ENCODE assay signal across 8 cellular contexts in genomic region chr4:183503497-183504063, GRCh38. TPM values are rescaled to one million over a fixed set of nuclear protein-coding genes. Genes with fewer than 3 reads are reported as not detected.
DNase-seq lines count a peak whose midpoint lies in the region; ATAC-seq, FAIRE-seq and TF ChIP-seq lines count a peak whose summit lies in the region.

No MANE protein-coding gene starts in this region.

- peak overlapping the region; percentile 83; the same call in 1 of the 2 replicates for H3K18ac ChIP-seq in H1 (ENCODE audit: extremely low read depth, low read length)
- H3K18ac ChIP-seq in neuronal stem cell (ENCODE audit: low read length), result peak overlapping the region; percentile 98

- H4K5ac ChIP-seq in H1 (ENCODE audit: insufficient read length, low read depth, low read length), result peak overlapping the region; percentile 96

- H2BK120ac ChIP-seq in H1 (replicated peaks; ENCODE audit: low read depth, low read length) (no peak overlapping the region), neuronal stem cell (ENCODE audit: low read depth, low read length) (no peak overlapping the region)

- H3K4ac ChIP-seq in H1 (replicated peaks; ENCODE audit: insufficient read length, low read depth, low read length), result peak overlapping the region; percentile 69
- no peak overlapping the region for H3K4ac ChIP-seq in neuronal stem cell (ENCODE audit: low read length)

- H3K23ac ChIP-seq in H1 (ENCODE audit: insufficient read length), result no peak overlapping the region
- H3K23ac ChIP-seq in neuronal stem cell (ENCODE audit: low read depth, low read length, poor library complexity), result peak overlapping the region; percentile 48

- peak overlapping the region; percentile 42 to 100 (median 97) for H3K4me3 ChIP-seq in heart right ventricle
- H3K4me3 ChIP-seq in H1 (ENCODE audit: extremely low read depth in 1 of 4, insufficient read depth in 2 of 4, low read depth in 3 of 4, low read length in 4 of 4), result peak overlapping the region; percentile 73 to 100 (median 90)
- H3K4me3 ChIP-seq in neuronal stem cell (ENCODE audit: low read length in 2 of 2), result peak overlapping the region; percentile 61 to 91

- peaks cover 3 to 36% of the 10 kb centered on the region in 2 experiments; a peak in 3 of 4 replicates for H3K79me2 ChIP-seq in H1 (ENCODE audit: control insufficient read depth in 1 of 2, insufficient read depth in 2 of 2, low read length in 2 of 2)

- TF ChIP-seq CTCF in heart right ventricle (IDR thresholded peaks at IDR 0.05) (no peak), H1 (IDR thresholded peaks at IDR 0.05; ENCODE audit: control extremely low read depth in 1 of 3, insufficient read depth in 1 of 3, low read depth in 1 of 3, low read length in 3 of 3) (no peak)

- H4K91ac ChIP-seq in H1 (replicated peaks; ENCODE audit: insufficient read length, low read length) (no peak overlapping the region), neuronal stem cell (ENCODE audit: low read depth, low read length, poor library complexity) (no peak overlapping the region)

- H3K14ac ChIP-seq in H1 (ENCODE audit: insufficient read length), result no peak overlapping the region
- no peak overlapping the region for H3K14ac ChIP-seq in neuronal stem cell (ENCODE audit: low read length)

- POLR2A ChIA-PET in H1 (lab: Charles Lee; ENCODE audit: partially characterized antibody), result interaction anchor here (0.5 to 3.7 kb wide), 11 partner anchors 8 to 582 kb away, joined by 3 to 22 read pairs (median 3); partner anchors contain the start of genes CDKN2AIP and WWC2

- H3K4me1 ChIP-seq in heart right ventricle (peaks cover 0 to 46% (median 23%) of the 10 kb centered on the region in 9 donors), H1 (replicated peaks in 1 of 4; ENCODE audit: control insufficient read depth in 3 of 4, insufficient read depth in 4 of 4, low read length in 3 of 4) (peaks cover 0 to 5% (median 1%) of the 10 kb centered on the region in 4 experiments; a peak in 2 of 7 replicates), neuronal stem cell (ENCODE audit: control insufficient read depth in 2 of 2, insufficient read depth in 1 of 2, low read depth in 1 of 2, low read length in 2 of 2) (peaks cover 4 to 9% of the 10 kb centered on the region in 2 donors)

- H3K9ac ChIP-seq in H1 (replicated peaks in 1 of 4; ENCODE audit: extremely low read depth in 1 of 4, low read depth in 3 of 4, low read length in 3 of 4) (peak overlapping the region; percentile 37 to 93 (median 88); a peak in 6 of 7 replicates), neuronal stem cell (ENCODE audit: low read depth, low read length, poor library complexity) (peak overlapping the region; percentile 97)

- FAIRE-seq in H1 (lab: Jason Lieb, UNC), result no peak

- CTCF ChIA-PET in H1 (lab: Charles Lee; ENCODE audit: partially characterized antibody), result interaction anchor here (3.5 kb wide), 1 partner anchor 96 kb away, joined by 10 read pairs; no protein-coding TSS in a partner anchor

- ATAC-seq in heart right ventricle, result no peak
- no peak for ATAC-seq in left ventricle myocardium superior
- ATAC-seq in HG02623 (IDR thresholded peaks at IDR 0.05; ENCODE audit: unreplicated experiment), result peak; percentile 1
- no peak for ATAC-seq in esophagus mucosa

- H2BK5ac ChIP-seq in H1 (ENCODE audit: low read depth, low read length) (peak overlapping the region; percentile 88), neuronal stem cell (ENCODE audit: low read length) (peak overlapping the region; percentile 98)

- H3K23me2 ChIP-seq in H1 (ENCODE audit: low read depth, low read length), result peaks cover 10% of the 10 kb centered on the region

- no peak for DNase-seq in heart right ventricle
- DNase-seq in left ventricle myocardium superior, result no peak
- peak; percentile 57 for DNase-seq in NOMO-1 treated with dmso at 0.1 percent for 144 hours (lab: John Stamatoyannopoulos, UW; ENCODE audit: unreplicated experiment)
- DNase-seq in H1 (ENCODE audit: low read depth in 1 of 2, low spot score in 2 of 2), result no peak
- DNase-seq in neuronal stem cell (ENCODE audit: low spot score), result no peak
- DNase-seq in NCI-H2227 (lab: John Stamatoyannopoulos, UW; ENCODE audit: unreplicated experiment), result no peak

- peak overlapping the region; percentile 78 to 99 (median 97) for H3K27ac ChIP-seq in heart right ventricle
- H3K27ac ChIP-seq in H1 (ENCODE audit: low read depth, low read length), result peak overlapping the region; percentile 95
- H3K27ac ChIP-seq in neuronal stem cell (replicated peaks; ENCODE audit: low read length), result peak overlapping the region; percentile 99

- TF ChIP-seq POLR2A in H1 (IDR thresholded peaks at IDR 0.05; ENCODE audit: control extremely low read depth in 1 of 2, low read depth in 2 of 2, low read length in 2 of 2), result no peak

- no peak for TF ChIP-seq RAD21 in H1 (IDR thresholded peaks at IDR 0.05 in 1 of 2, conservative IDR thresholded peaks at IDR 0.05 in 1 of 2; ENCODE audit: low read depth in 2 of 2, low read length in 2 of 2)

- intact Hi-C loops in heart right ventricle (cut with DNase I) (loop anchor here in 7 of 10 donors (2.0 to 10.0 kb wide), 7 partner anchors 59 to 155 kb away; partner anchors contain the start of genes CDKN2AIP (in 4 of the 7), RWDD4 (in 4 of the 7) and TRAPPC11 (in 4 of the 7)), left ventricle myocardium superior (cut with micrococcal nuclease) (no loop called here)

- peaks cover 3 to 5% of the 10 kb centered on the region in 2 experiments for H4K20me1 ChIP-seq in H1 (replicated peaks in 1 of 2; ENCODE audit: control insufficient read depth in 1 of 2, insufficient read depth in 2 of 2, low read length in 2 of 2)

- H3K4me2 ChIP-seq in H1 (ENCODE audit: insufficient read depth in 1 of 2, low read depth in 2 of 2, low read length in 2 of 2), result peak overlapping the region; percentile 87 to 96
- peak overlapping the region; percentile 67 for H3K4me2 ChIP-seq in neuronal stem cell (ENCODE audit: insufficient read depth, low read length, poor library complexity, severe bottlenecking)

- no peak overlapping the region for H2BK20ac ChIP-seq in H1 (ENCODE audit: low read length)

- 1% methylated on average over 15 of the region's 15 CpGs for WGBS in heart right ventricle, 2 donors
- 1% methylated on average over 15 of the region's 15 CpGs; no CpG with 5 or more reads in 1 of the 2 experiments for WGBS in H1 (ENCODE audit: extremely low coverage in 1 of 2, insufficient coverage in 1 of 2, insufficient read length in 1 of 2, insufficient replicate concordance in 2 of 2, low coverage in 1 of 2, low lambda C conversion rate in 2 of 2, missing lambda C conversion rate in 1 of 2), 2 experiments
- WGBS in neuronal stem cell (ENCODE audit: extremely low coverage in 2 of 2, insufficient read length in 2 of 2, insufficient replicate concordance in 1 of 2), 2 donors, result no CpG with 5 or more reads among the region's 15 CpGs

- H3K9me3 ChIP-seq in heart right ventricle (no peaks in the 10 kb centered on the region), H1 (ENCODE audit: insufficient read depth in 2 of 2, low read depth in 1 of 2, low read length in 1 of 2) (no peaks in the 10 kb centered on the region), neuronal stem cell (replicated peaks in 1 of 2; ENCODE audit: control insufficient read depth in 2 of 2, insufficient read depth in 1 of 2, low read depth in 1 of 2, low read length in 2 of 2) (no peaks in the 10 kb centered on the region)

- no peak for TF ChIP-seq EP300 in H1 (IDR thresholded peaks at IDR 0.05; ENCODE audit: borderline replicate concordance in 1 of 2, low read depth in 2 of 2, low read length in 2 of 2)

- H2AK5ac ChIP-seq in H1 (ENCODE audit: low read depth, low read length) (no peak overlapping the region), neuronal stem cell (ENCODE audit: low read depth, low read length) (no peak overlapping the region)

- peak overlapping the region; percentile 60; the same call in 1 of the 2 replicates for H2AFZ ChIP-seq in H1 (ENCODE audit: low read length)
- peak overlapping the region; percentile 90 for H2AFZ ChIP-seq in neuronal stem cell (ENCODE audit: low read length)

- H3K79me1 ChIP-seq in H1 (ENCODE audit: low read depth, low read length) (no peaks in the 10 kb centered on the region), neuronal stem cell (ENCODE audit: low read depth, low read length) (peaks cover 6% of the 10 kb centered on the region)

- peak overlapping the region; percentile 59 for H3K56ac ChIP-seq in H1 (replicated peaks; ENCODE audit: insufficient read length, low read depth, low read length)

- H3K36me3 ChIP-seq in heart right ventricle (no peaks in the 10 kb centered on the region), H1 (ENCODE audit: control insufficient read depth in 2 of 4, insufficient read depth in 4 of 4, low read length in 3 of 4) (no peaks in the 10 kb centered on the region), neuronal stem cell (replicated peaks in 1 of 2; ENCODE audit: control insufficient read depth in 2 of 2, insufficient read depth in 2 of 2, low read length in 2 of 2) (no peaks in the 10 kb centered on the region)

- no peaks in the 10 kb centered on the region for H3K27me3 ChIP-seq in heart right ventricle
- H3K27me3 ChIP-seq in H1 (replicated peaks in 1 of 4; ENCODE audit: control insufficient read depth in 3 of 4, extremely low read depth in 1 of 4, insufficient read depth in 3 of 4, low read length in 3 of 4), result no peaks in the 10 kb centered on the region
- H3K27me3 ChIP-seq in neuronal stem cell (ENCODE audit: control insufficient read depth in 3 of 3, insufficient read depth in 3 of 3, low read depth in 1 of 3, low read length in 3 of 3), result no peaks in the 10 kb centered on the region

- H4K8ac ChIP-seq in H1 (ENCODE audit: extremely low read depth, insufficient read depth, low read length), result no peak overlapping the region
- H4K8ac ChIP-seq in neuronal stem cell (ENCODE audit: low read depth, low read length), result no peak overlapping the region

- H2BK12ac ChIP-seq in H1 (ENCODE audit: low read depth, low read length), result no peak overlapping the region
- no peak overlapping the region for H2BK12ac ChIP-seq in neuronal stem cell (ENCODE audit: low read length)

- no peak overlapping the region for H2BK15ac ChIP-seq in H1 (ENCODE audit: low read length)
- H2BK15ac ChIP-seq in neuronal stem cell (ENCODE audit: low read length), result peak overlapping the region; percentile 9

RNA-seq across cellular contexts. Expression of gene ING2, which starts 1.3 kb away (rescaled TPM):
- 1 to 10 TPM; 4.0 to 8.2 (median 5.2) TPM for total RNA-seq in heart right ventricle
- 1 to 10 TPM; 1.7 to 8.6 TPM for polyA plus RNA-seq in heart right ventricle
- total RNA-seq in left ventricle myocardium superior, result 6.3 TPM
- total RNA-seq in H1 (2021; fragmentation: NEBNext Ultra II Directional; extraction: Animal tissue kit (Norgen Biotek cat#: 25700)), result 14.8 and 16.1 TPM in 2 replicates
- 5.1 and 5.7 TPM in 2 replicates for polyA plus RNA-seq in H1 (2011; rRNA removed)
- 15.3 TPM for polyA plus RNA-seq in H1 (2011; cell fraction: cytosol; rRNA removed)
- polyA plus RNA-seq in H1 (2011; cell fraction: nucleus; rRNA removed), result 4.0 TPM
- 15.0 to 20.4 TPM (median 17.0 TPM) in 4 replicates for polyA plus RNA-seq in H1 (2012, experiment 1 of 2)
- 4.2 TPM for polyA plus RNA-seq in H1 (2012, experiment 2 of 2)
- 19.0 TPM for polyA plus RNA-seq in H1 (2013, experiment 1 of 2)
- polyA plus RNA-seq in H1 (2013, experiment 2 of 2), result 20.5 TPM
- 1.9 and 2.3 TPM in 2 replicates for polyA minus RNA-seq in H1 (2011; rRNA and poly(A)+ RNA removed)
- 6.2 TPM for polyA minus RNA-seq in H1 (2011; cell fraction: cytosol; rRNA and poly(A)+ RNA removed)
- 5.1 TPM for polyA minus RNA-seq in H1 (2011; cell fraction: nucleus; rRNA and poly(A)+ RNA removed)
- 27.8 TPM for polyA plus RNA-seq in neuronal stem cell (2013, experiment 1 of 2)
- 28.9 TPM for polyA plus RNA-seq in neuronal stem cell (2013, experiment 2 of 2)
- total RNA-seq in esophagus mucosa, result 13.3 TPM

RNA-seq across cellular contexts. Expression of gene CDKN2AIP, which starts 59.1 kb away (rescaled TPM):
- total RNA-seq in heart right ventricle (10 to 100 TPM in 5 of 10 donors, 1 to 10 TPM in 5; 8.0 to 12.7 (median 10.0) TPM), left ventricle myocardium superior (9.2 TPM), esophagus mucosa (17.8 TPM)
- polyA plus RNA-seq in heart right ventricle (1 to 10 TPM; 5.6 to 7.0 TPM), H1 (2011; rRNA removed) (5.5 and 6.0 TPM in 2 replicates)
- total RNA-seq in H1 (2021; fragmentation: NEBNext Ultra II Directional; extraction: Animal tissue kit (Norgen Biotek cat#: 25700)), result 14.0 and 14.8 TPM in 2 replicates
- polyA plus RNA-seq in H1 (2011; cell fraction: cytosol; rRNA removed), result 8.4 TPM
- polyA plus RNA-seq in H1 (2011; cell fraction: nucleus; rRNA removed), result 5.4 TPM
- 8.6 to 11.5 TPM (median 9.3 TPM) in 4 replicates for polyA plus RNA-seq in H1 (2012, experiment 1 of 2)
- polyA plus RNA-seq in H1 (2012, experiment 2 of 2), result 1.3 TPM
- 7.6 TPM for polyA plus RNA-seq in H1 (2013, experiment 1 of 2)
- 7.5 TPM for polyA plus RNA-seq in H1 (2013, experiment 2 of 2)
- polyA minus RNA-seq in H1 (2011; rRNA and poly(A)+ RNA removed), result 6.5 and 15.2 TPM in 2 replicates
- 10.6 TPM for polyA minus RNA-seq in H1 (2011; cell fraction: cytosol; rRNA and poly(A)+ RNA removed)
- 21.9 TPM for polyA minus RNA-seq in H1 (2011; cell fraction: nucleus; rRNA and poly(A)+ RNA removed)
- 15.8 TPM for polyA plus RNA-seq in neuronal stem cell (2013, experiment 1 of 2)
- 16.0 TPM for polyA plus RNA-seq in neuronal stem cell (2013, experiment 2 of 2)
